ENCODE assay signal across 24 cellular contexts in the genomic region with DNA sequence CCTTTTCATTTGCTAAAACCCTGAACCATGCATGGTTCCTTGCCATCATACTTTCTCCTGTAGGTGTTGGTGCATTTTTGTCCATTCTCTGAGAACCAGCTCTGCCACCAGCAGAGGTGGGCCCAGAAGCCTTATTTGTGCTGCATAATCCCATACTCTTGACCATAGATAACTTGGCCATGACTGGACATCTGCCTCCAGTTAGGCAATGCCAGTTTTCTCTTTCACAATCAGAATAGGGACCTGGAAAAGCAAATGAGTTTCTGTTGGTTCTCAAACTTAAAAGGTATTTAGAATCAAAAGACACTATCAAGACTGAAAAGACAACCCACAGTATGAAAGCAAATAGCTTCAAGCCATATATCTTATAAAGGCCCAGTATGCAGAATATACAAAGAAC.
"Had no signal": no experiment of that assay in that cellular context is flagged by ENCODE, and none has a peak within 500 bp of the region (broad histone marks: within the 10 kb centered on the region; RNA-seq: fewer than 3 reads in every experiment).

No MANE protein-coding gene starts in this region.

- ATAC-seq: naive thymus-derived CD4-positive, alpha-beta T cell; psoas muscle; right cardiac atrium; stimulated activated naive CD8-positive, alpha-beta T cell treated with anti-CD3 and anti-CD28 coated beads, Interleukin-15, amount 100 ng/mL, for 72 hours had no signal

- DNase-seq: central memory CD4-positive, alpha-beta T cell; dorsolateral prefrontal cortex; effector CD4-positive, alpha-beta T cell; hypothalamus; immature natural killer cell; mesendoderm; midbrain; naive thymus-derived CD4-positive, alpha-beta T cell; occipital lobe; ovary; posterior cingulate gyrus; psoas muscle; right cardiac atrium; small intestine; stimulated activated CD4-positive, alpha-beta T cell treated with anti-CD3 and anti-CD28 coated beads, Interleukin-15, amount 100 ng/mL, for 24 hours; stimulated activated CD4-positive, alpha-beta T cell treated with anti-CD3 and anti-CD28 coated beads, Interleukin-2, amount 100 ng/mL, for 48 hours; stimulated activated CD8-positive, alpha-beta memory T cell treated with anti-CD3 and anti-CD28 coated beads, Interleukin-4, amount 100 ng/mL, for 48 hours; stimulated activated naive CD4-positive, alpha-beta T cell; stimulated activated naive CD8-positive, alpha-beta T cell treated with anti-CD3 and anti-CD28 coated beads, Interleukin-15, amount 100 ng/mL, for 72 hours; transverse colon had no signal

- H3K36me3 ChIP-seq: ovary, suprapubic skin, transverse colon had no signal

- H3K4me3 ChIP-seq: dorsolateral prefrontal cortex, ovary, psoas muscle, suprapubic skin, transverse colon had no signal

- H3K4me1 ChIP-seq: psoas muscle, suprapubic skin had no signal

- H3K27ac ChIP-seq: dorsolateral prefrontal cortex, ovary, psoas muscle, suprapubic skin, transverse colon had no signal

- H3K27me3 ChIP-seq: dorsolateral prefrontal cortex, ovary, suprapubic skin, transverse colon had no signal

- FAIRE-seq: colon, frontal cortex, keratinocyte, small intestine had no signal

- H3K9me3 ChIP-seq: ovary, psoas muscle, suprapubic skin, transverse colon had no signal
